Comparison of ENCODE assay signal across 12 cellular contexts in genomic region chr4:38601244-38601915, GRCh38.
A peak's percentile ranks its signal among the peaks of the same experiment; 100 is the strongest.
DNase-seq lines count a peak whose midpoint lies in the region; ATAC-seq and TF ChIP-seq lines count a peak whose summit lies in the region.
"Had no signal": no experiment of that assay in that cellular context is flagged by ENCODE, and none has a peak within 500 bp of the region (broad histone marks: within the 10 kb centered on the region; RNA-seq: fewer than 3 reads in every experiment).

No MANE protein-coding gene starts in this region.

- in situ Hi-C loops in Caki2 (cut with HindIII; ENCODE audit: low pct_unique_long_range_greater_than_20kb, low sequenced_read_pairs) (no loop called here), astrocyte of the cerebellum (cut with HindIII; ENCODE audit: low sequenced_read_pairs) (no loop called here)

- 19% methylated on average over 6 of the region's 6 CpGs for WGBS in right lobe of liver (ENCODE audit: insufficient coverage, low coverage, low lambda C conversion rate, missing lambda C conversion rate)
- 54 to 62% methylated on average over 6 of the region's 6 CpGs for WGBS in sigmoid colon, 2 donors

- DNase-seq in Caki2 (ENCODE audit: low read depth): peak; percentile 13
- DNase-seq in NCI-H1092 treated with DMSO at 0.1 percent for 48 hours (lab: John Stamatoyannopoulos, UW): peak; percentile 93
- peak; percentile 8 for DNase-seq in astrocyte of the cerebellum (ENCODE audit: low read depth)
- DNase-seq in right lobe of liver: peak in 1 of 3 donors; percentile 56
- no peak for DNase-seq in sigmoid colon
- no peak for DNase-seq in activated T-cell treated with anti-CD3 and anti-CD28 coated beads, Interleukin-2, amount 50 U/mL, for 1 hour
- DNase-seq: activated gamma-delta T cell, erythroblast, NCI-H1048, T1000 had no signal

- no peaks in the 10 kb centered on the region for H3K9me3 ChIP-seq in right lobe of liver
- H3K9me3 ChIP-seq in sigmoid colon: no peaks in the 10 kb centered on the region

- TF ChIP-seq CTCF in astrocyte of the cerebellum (IDR thresholded peaks at IDR 0.05; ENCODE audit: low read depth, low read length, missing control alignments) (no peak), right lobe of liver (IDR thresholded peaks at IDR 0.05) (no peak), sigmoid colon (IDR thresholded peaks at IDR 0.05) (no peak)

- TF ChIP-seq EP300 in sigmoid colon (IDR thresholded peaks at IDR 0.05): no peak

- H3K36me3 ChIP-seq in right lobe of liver (no peaks in the 10 kb centered on the region), sigmoid colon (no peaks in the 10 kb centered on the region)

- no peak for TF ChIP-seq POLR2A in right lobe of liver (IDR thresholded peaks at IDR 0.05)
- no peak for TF ChIP-seq POLR2A in sigmoid colon (IDR thresholded peaks at IDR 0.05)

- H3K27ac ChIP-seq in right lobe of liver: no peak overlapping the region
- H3K27ac ChIP-seq in sigmoid colon: no peak overlapping the region

- H3K4me1 ChIP-seq in right lobe of liver: peaks cover 0 to 19% (median 3%) of the 10 kb centered on the region in 4 donors
- H3K4me1 ChIP-seq in sigmoid colon: peaks cover 0 to 10% (median 8%) of the 10 kb centered on the region in 4 donors

- H3K27me3 ChIP-seq in right lobe of liver: no peaks in the 10 kb centered on the region
- no peaks in the 10 kb centered on the region for H3K27me3 ChIP-seq in sigmoid colon

- intact Hi-C loops in right lobe of liver (cut with DNase I) (no loop called here), sigmoid colon (cut with DNase I) (no loop called here)

- ATAC-seq in right lobe of liver (peak; percentile 80 to 88 (median 84)), GM21786 (IDR thresholded peaks at IDR 0.05; ENCODE audit: unreplicated experiment) (no peak), GM21825 (IDR thresholded peaks at IDR 0.05; ENCODE audit: unreplicated experiment) (no peak)

- no peak overlapping the region for H3K4me3 ChIP-seq in astrocyte of the cerebellum (ENCODE audit: low read depth, low read length)
- H3K4me3 ChIP-seq in right lobe of liver: no peak overlapping the region
- no peak overlapping the region for H3K4me3 ChIP-seq in sigmoid colon

Comparison
In these comparisons a context has a peak if more than half of its experiments do, and no peak if none do; other contexts are left out.
1. DNase-seq: peak in Caki2 (single experiment), NCI-H1092 treated with DMSO at 0.1 percent for 48 hours (single experiment) and astrocyte of the cerebellum (single experiment); none in sigmoid colon (single experiment) and activated T-cell treated with anti-CD3 and anti-CD28 coated beads, Interleukin-2, amount 50 U/mL, for 1 hour (single experiment).
2. ATAC-seq: peak in right lobe of liver (4 of 4); none in GM21786 (single experiment) and GM21825 (single experiment).